5 cellular contexts compared by ENCODE assay signal in genomic region chr10:133386951-133387350, GRCh38. TPM values are rescaled to one million over a fixed set of nuclear protein-coding genes. Genes with fewer than 3 reads are reported as not detected.
"Had no signal": no experiment of that assay in that cellular context is flagged by ENCODE, and none has a peak within 500 bp of the region (broad histone marks: within the 10 kb centered on the region; RNA-seq: fewer than 3 reads in every experiment).

No MANE protein-coding gene starts in this region.

RNA-seq across cellular contexts. Expression of gene SPRN, which starts 37.5 kb away (rescaled TPM):
- total RNA-seq: MCF 10A, PC-9, Right ventricle myocardium superior, RPMI7951, SJSA1 had no signal
